11 cellular contexts compared by ENCODE assay signal in the genomic region with DNA sequence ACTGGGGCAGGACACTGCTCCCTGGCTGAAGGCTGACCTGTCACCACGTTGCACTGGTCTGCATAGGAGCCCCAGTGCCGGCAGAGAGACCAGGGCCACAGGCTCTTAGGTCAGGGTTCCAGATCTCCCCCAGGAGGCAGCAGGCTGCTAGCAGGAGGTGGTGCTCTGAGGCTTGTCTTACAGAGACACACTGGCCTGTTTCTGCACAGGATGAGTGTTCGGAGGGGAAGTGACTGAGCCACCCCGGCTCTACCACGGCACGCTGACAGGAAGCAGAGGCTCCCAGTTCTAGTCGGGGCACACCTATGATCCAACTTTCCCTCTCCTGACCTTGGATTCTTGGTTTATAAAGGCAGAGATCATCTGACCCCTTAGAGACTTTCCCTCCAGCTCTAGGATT. TPM values are rescaled to one million over a fixed set of nuclear protein-coding genes. Genes with fewer than 3 reads are reported as not detected.
DNase-seq lines count a peak whose midpoint lies in the region; ATAC-seq, FAIRE-seq and TF ChIP-seq lines count a peak whose summit lies in the region.
"Had no signal": no experiment of that assay in that cellular context is flagged by ENCODE, and none has a peak within 500 bp of the region (broad histone marks: within the 10 kb centered on the region; RNA-seq: fewer than 3 reads in every experiment).

No MANE protein-coding gene starts in this region.

- ATAC-seq in activated naive CD8-positive, alpha-beta T cell treated with anti-CD3 and anti-CD28 coated beads, Interleukin-2, amount 10 ng/mL, durations not matched to agents 7 days and 5 days (ENCODE audit: low read depth) = peak; percentile 85
- ATAC-seq in HG03354 (IDR thresholded peaks at IDR 0.05; ENCODE audit: poor library complexity, severe bottlenecking, unreplicated experiment) = no peak

- DNase-seq in GM12891 (ENCODE audit: insufficient read length, low spot score) (peak; percentile 41), breast epithelium (ENCODE audit: low spot score in 2 of 2) (no peak), NCI-H748 (lab: John Stamatoyannopoulos, UW; ENCODE audit: unreplicated experiment) (no peak), mesothelial cell of epicardium (ENCODE audit: low spot score in 2 of 2, unreplicated experiment in 2 of 2) (no peak)
- DNase-seq in activated CD4-positive, alpha-beta T cell treated with anti-CD3 and anti-CD28 coated beads for 1 hour = peak; percentile 41
- peak; percentile 62 for DNase-seq in activated naive CD8-positive, alpha-beta T cell treated with anti-CD3 and anti-CD28 coated beads, Interleukin-2, amount 10 ng/mL, durations not matched to agents 7 days and 5 days
- peak in 2 of 3 donors; percentile 30 to 34 for DNase-seq in stimulated activated CD4-positive, alpha-beta T cell treated with anti-CD3 and anti-CD28 coated beads, TNF-alpha, amount 100 ng/mL, for 1 hour (ENCODE audit: low read depth in 3 of 3, low spot score in 1 of 3)
- DNase-seq: anterior cingulate cortex, DMS 273 treated with DMSO at 0.1 percent for 48 hours had no signal

- H3K36me3 ChIP-seq in breast epithelium = peaks cover 4% of the 10 kb centered on the region

- H3K9me3 ChIP-seq in breast epithelium = no peaks in the 10 kb centered on the region

- H3K27me3 Mint-ChIP-seq in activated naive CD8-positive, alpha-beta T cell treated with anti-CD3 and anti-CD28 coated beads, Interleukin-2, amount 10 ng/mL, durations not matched to agents 7 days and 5 days = no peaks in the 10 kb centered on the region
- peaks cover 62% of the 10 kb centered on the region for H3K27me3 Mint-ChIP-seq in mesothelial cell of epicardium (ENCODE audit: low read depth)

- H3K9me3 Mint-ChIP-seq in activated naive CD8-positive, alpha-beta T cell treated with anti-CD3 and anti-CD28 coated beads, Interleukin-2, amount 10 ng/mL, durations not matched to agents 7 days and 5 days = no peaks in the 10 kb centered on the region
- no peaks in the 10 kb centered on the region for H3K9me3 Mint-ChIP-seq in mesothelial cell of epicardium

- no peak for TF ChIP-seq POLR2A in GM12891 (IDR thresholded peaks at IDR 0.05; ENCODE audit: low read depth, low read length)
- no peak for TF ChIP-seq POLR2A in breast epithelium (IDR thresholded peaks at IDR 0.05)

- peak; percentile 70 for FAIRE-seq in GM12891 (lab: Jason Lieb, UNC)
- FAIRE-seq: urothelium cell line had no signal

- H3K27ac ChIP-seq in breast epithelium = peak overlapping the region in 1 of 2 donors; percentile 27

- no peak overlapping the region for H3K4me3 ChIP-seq in breast epithelium

- H3K4me3 Mint-ChIP-seq in activated naive CD8-positive, alpha-beta T cell treated with anti-CD3 and anti-CD28 coated beads, Interleukin-2, amount 10 ng/mL, durations not matched to agents 7 days and 5 days = peak overlapping the region; percentile 66
- no peak overlapping the region for H3K4me3 Mint-ChIP-seq in mesothelial cell of epicardium

- H3K4me1 Mint-ChIP-seq in activated naive CD8-positive, alpha-beta T cell treated with anti-CD3 and anti-CD28 coated beads, Interleukin-2, amount 10 ng/mL, durations not matched to agents 7 days and 5 days = peaks cover 41% of the 10 kb centered on the region
- peaks cover 13% of the 10 kb centered on the region for H3K4me1 Mint-ChIP-seq in mesothelial cell of epicardium

- TF ChIP-seq CTCF in breast epithelium (IDR thresholded peaks at IDR 0.05) = no peak
- no peak for TF ChIP-seq CTCF in mesothelial cell of epicardium (IDR thresholded peaks at IDR 0.05; ENCODE audit: unreplicated experiment)

- peaks cover 13% of the 10 kb centered on the region for H3K36me3 Mint-ChIP-seq in activated naive CD8-positive, alpha-beta T cell treated with anti-CD3 and anti-CD28 coated beads, Interleukin-2, amount 10 ng/mL, durations not matched to agents 7 days and 5 days
- peaks cover 18% of the 10 kb centered on the region for H3K36me3 Mint-ChIP-seq in mesothelial cell of epicardium

- no peaks in the 10 kb centered on the region for H3K27me3 ChIP-seq in breast epithelium

- peak overlapping the region; percentile 90 for H3K27ac Mint-ChIP-seq in activated naive CD8-positive, alpha-beta T cell treated with anti-CD3 and anti-CD28 coated beads, Interleukin-2, amount 10 ng/mL, durations not matched to agents 7 days and 5 days
- H3K27ac Mint-ChIP-seq in mesothelial cell of epicardium = no peak overlapping the region

- POLR2A ChIA-PET in activated naive CD8-positive, alpha-beta T cell treated with anti-CD3 and anti-CD28 coated beads, Interleukin-2, amount 10 ng/mL, durations not matched to agents 7 days and 5 days (lab: Charles Lee) = no interaction called here

- intact Hi-C loops in breast epithelium (cut with DNase I; ENCODE audit: low total_unique reads) = no loop called here

- H3K4me1 ChIP-seq in breast epithelium = peaks cover 0 to 5% of the 10 kb centered on the region in 2 donors

TF ChIP-seq in GM12891, 5 proteins besides CTCF, POLR2A, EP300 and RAD21:
- TF ChIP-seq SPI1 (IDR thresholded peaks at IDR 0.05; ENCODE audit: low read depth, low read length) (peak; percentile 77), POLR2AphosphoS5 (IDR thresholded peaks at IDR 0.05; ENCODE audit: low read depth, low read length) (no peak), TAF1 (IDR thresholded peaks at IDR 0.05; ENCODE audit: low read depth, low read length) (no peak), POU2F2 (IDR thresholded peaks at IDR 0.05; ENCODE audit: low read depth, low read length) (no peak), PAX5 (IDR thresholded peaks at IDR 0.05; ENCODE audit: insufficient read depth, low read length, severe bottlenecking) (no peak)

RNA-seq across cellular contexts. Expression of gene FBXL22, which starts 8.6 kb away (rescaled TPM):
- 0.21 TPM for polyA plus RNA-seq in GM12891 (2012; ENCODE audit: low read depth, missing spikeins)
- total RNA-seq in activated naive CD8-positive, alpha-beta T cell treated with anti-CD3 and anti-CD28 coated beads, Interleukin-2, amount 10 ng/mL, durations not matched to agents 7 days and 5 days = 1 to 10 TPM in 1 of 2 experiments, under 1 TPM in 1; 0.50 to 1.2 TPM
- 1 to 10 TPM in 2 of 3 donors, under 1 TPM in 1; 0.64 to 3.5 (median 2.0) TPM for total RNA-seq in breast epithelium
- 0.20 to 0.63 TPM (median 0.55 TPM) in 3 replicates for total RNA-seq in mesothelial cell of epicardium

Comparison
In these comparisons a context has a peak if more than half of its experiments do, and no peak if none do; other contexts are left out.
1. DNase-seq: peak in GM12891 (single experiment), activated CD4-positive, alpha-beta T cell treated with anti-CD3 and anti-CD28 coated beads for 1 hour (single experiment), activated naive CD8-positive, alpha-beta T cell treated with anti-CD3 and anti-CD28 coated beads, Interleukin-2, amount 10 ng/mL, durations not matched to agents 7 days and 5 days (single experiment) and stimulated activated CD4-positive, alpha-beta T cell treated with anti-CD3 and anti-CD28 coated beads, TNF-alpha, amount 100 ng/mL, for 1 hour (2 of 3); none in breast epithelium (0 of 2), NCI-H748 (single experiment) and mesothelial cell of epicardium (0 of 2).